Comparison of ENCODE assay signal across 2 cellular contexts in genomic region chr6:140047321-140047720, GRCh38.
TF ChIP-seq lines count a peak whose summit lies in the region.

No MANE protein-coding gene starts in this region.

TF ChIP-seq in GM23338, 12 proteins besides CTCF, POLR2A, EP300 and RAD21 (continued from another document):
- TF ChIP-seq ZNF462 (CRISPR knock-in tag; IDR thresholded peaks at IDR 0.05) (no peak), ZNF114 (CRISPR knock-in tag; IDR thresholded peaks at IDR 0.05) (no peak), EZH2phosphoT487 (IDR thresholded peaks at IDR 0.05; ENCODE audit: unreplicated experiment) (no peak), POLR2AphosphoS5 (IDR thresholded peaks at IDR 0.05; ENCODE audit: low read depth) (no peak), NANOG (IDR thresholded peaks at IDR 0.05; ENCODE audit: borderline replicate concordance) (no peak), REST (IDR thresholded peaks at IDR 0.05; ENCODE audit: unreplicated experiment) (no peak), CREB1 (CRISPR knock-in tag; IDR thresholded peaks at IDR 0.05; ENCODE audit: low read depth) (no peak), JUNB (IDR thresholded peaks at IDR 0.05; ENCODE audit: unreplicated experiment) (no peak), ETS1 (IDR thresholded peaks at IDR 0.05) (no peak)
TF ChIP-seq in GM23338: peak in this region for 0.

TF ChIP-seq in IMR-90, 13 proteins besides CTCF, POLR2A, EP300 and RAD21 (continued from another document):
- no peak for TF ChIP-seq MXI1 (IDR thresholded peaks at IDR 0.05; ENCODE audit: borderline replicate concordance, low read depth, low read length)
- TF ChIP-seq CEBPB (IDR thresholded peaks at IDR 0.05; ENCODE audit: low read depth, low read length), result no peak
- TF ChIP-seq BHLHE40 (IDR thresholded peaks at IDR 0.05; ENCODE audit: low read depth, low read length), result no peak
- TF ChIP-seq NFE2L2 (IDR thresholded peaks at IDR 0.05; ENCODE audit: low read depth, low read length), result no peak
- TF ChIP-seq RFX5 (IDR thresholded peaks at IDR 0.05; ENCODE audit: low read depth, low read length), result no peak
- no peak for TF ChIP-seq CHD1 (IDR thresholded peaks at IDR 0.05; ENCODE audit: low read depth, low read length)
